Comparison of ENCODE assay signal across 8 cellular contexts in the genomic region with DNA sequence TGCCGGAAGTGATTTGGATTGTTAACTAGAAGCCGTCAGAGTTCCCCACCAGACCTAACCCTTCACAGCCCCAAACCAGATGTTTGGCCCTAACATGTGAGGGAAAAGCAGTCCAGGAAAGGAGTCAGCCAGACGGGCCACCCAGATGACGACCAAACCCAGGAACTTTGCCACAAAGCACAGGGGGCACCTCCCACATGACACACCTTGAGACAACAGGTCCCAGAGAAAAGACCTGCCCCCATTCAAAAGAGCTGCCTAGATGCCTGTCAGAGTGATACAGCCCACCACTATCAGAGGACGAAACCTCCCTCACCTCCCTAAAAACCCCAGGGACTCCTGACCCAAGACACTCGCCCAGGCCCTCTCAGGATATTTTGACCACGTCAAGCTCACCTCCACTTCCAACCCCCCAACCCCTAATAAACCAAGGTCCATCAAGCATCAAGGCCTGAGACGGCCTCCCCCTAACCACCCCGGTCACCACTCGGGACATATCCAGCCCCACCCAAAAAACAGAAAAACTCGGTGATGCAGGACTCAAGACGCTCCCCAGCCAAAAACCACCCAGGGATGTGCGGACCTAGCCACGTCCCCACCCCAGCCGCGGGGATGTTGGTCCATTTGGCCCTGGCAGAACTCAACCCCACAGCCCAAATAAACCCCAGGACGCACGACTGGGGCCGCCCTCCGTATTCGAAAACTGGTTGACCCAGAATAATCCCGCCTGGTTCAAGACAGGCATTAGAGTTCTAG.
DNase-seq lines count a peak whose midpoint lies in the region; ATAC-seq and TF ChIP-seq lines count a peak whose summit lies in the region.

No MANE protein-coding gene starts in this region.

- no peak for DNase-seq in T-helper 2 cell treated with Interferon-gamma antibody and Interleukin-4, amounts not matched to agents 5 μg/mL and 100 μg/mL, for 36 hours (ENCODE audit: low spot score)
- DNase-seq in T-helper 2 cell (no peak), HuH-7.5 (ENCODE audit: low spot score) (peak; percentile 26), astrocyte of the spinal cord (ENCODE audit: low read depth, low spot score) (no peak), kidney tubule cell (ENCODE audit: low spot score) (peak; percentile 55), substantia nigra (lab: John Stamatoyannopoulos, UW) (peak in 5 of 49 donors; percentile 26 to 65 (median 35)), NK-92 (lab: John Stamatoyannopoulos, UW; ENCODE audit: unreplicated experiment) (no peak)

- no peak for ATAC-seq in HG02840 (IDR thresholded peaks at IDR 0.05; ENCODE audit: low FRiP score, unreplicated experiment)

- H3K4me3 Mint-ChIP-seq in T-helper 2 cell treated with Interferon-gamma antibody and Interleukin-4, amounts not matched to agents 5 μg/mL and 100 μg/mL, for 36 hours = peak overlapping the region; percentile 100

- H3K36me3 Mint-ChIP-seq in T-helper 2 cell treated with Interferon-gamma antibody and Interleukin-4, amounts not matched to agents 5 μg/mL and 100 μg/mL, for 36 hours (ENCODE audit: low read depth) = peaks cover 11% of the 10 kb centered on the region

- in situ Hi-C loops in astrocyte of the spinal cord (cut with HindIII; ENCODE audit: low sequenced_read_pairs) = no loop called here

- peak overlapping the region; percentile 95 for H3K27ac ChIP-seq in substantia nigra (ENCODE audit: low read depth, low read length, poor library complexity, severe bottlenecking)

- H3K27ac Mint-ChIP-seq in T-helper 2 cell treated with Interferon-gamma antibody and Interleukin-4, amounts not matched to agents 5 μg/mL and 100 μg/mL, for 36 hours = peak overlapping the region; percentile 94

- H3K9me3 Mint-ChIP-seq in T-helper 2 cell treated with Interferon-gamma antibody and Interleukin-4, amounts not matched to agents 5 μg/mL and 100 μg/mL, for 36 hours = no peaks in the 10 kb centered on the region

- H3K27me3 Mint-ChIP-seq in T-helper 2 cell treated with Interferon-gamma antibody and Interleukin-4, amounts not matched to agents 5 μg/mL and 100 μg/mL, for 36 hours (ENCODE audit: low read depth) = peaks cover 15% of the 10 kb centered on the region

- no peak for TF ChIP-seq CTCF in astrocyte of the spinal cord (IDR thresholded peaks at IDR 0.05; ENCODE audit: low read depth, low read length)

- peaks cover 14% of the 10 kb centered on the region for H3K4me1 Mint-ChIP-seq in T-helper 2 cell treated with Interferon-gamma antibody and Interleukin-4, amounts not matched to agents 5 μg/mL and 100 μg/mL, for 36 hours (ENCODE audit: low read depth)

- peak overlapping the region; percentile 94 for H3K4me3 ChIP-seq in astrocyte of the spinal cord (ENCODE audit: low read depth, low read length)

Comparison
In these comparisons a context has a peak if more than half of its experiments do, and no peak if none do; other contexts are left out.
1. DNase-seq: peak in HuH-7.5 (single experiment) and kidney tubule cell (single experiment); none in T-helper 2 cell treated with Interferon-gamma antibody and Interleukin-4, amounts not matched to agents 5 μg/mL and 100 μg/mL, for 36 hours (single experiment), T-helper 2 cell (0 of 5), astrocyte of the spinal cord (single experiment) and NK-92 (single experiment).